In the genomic region with DNA sequence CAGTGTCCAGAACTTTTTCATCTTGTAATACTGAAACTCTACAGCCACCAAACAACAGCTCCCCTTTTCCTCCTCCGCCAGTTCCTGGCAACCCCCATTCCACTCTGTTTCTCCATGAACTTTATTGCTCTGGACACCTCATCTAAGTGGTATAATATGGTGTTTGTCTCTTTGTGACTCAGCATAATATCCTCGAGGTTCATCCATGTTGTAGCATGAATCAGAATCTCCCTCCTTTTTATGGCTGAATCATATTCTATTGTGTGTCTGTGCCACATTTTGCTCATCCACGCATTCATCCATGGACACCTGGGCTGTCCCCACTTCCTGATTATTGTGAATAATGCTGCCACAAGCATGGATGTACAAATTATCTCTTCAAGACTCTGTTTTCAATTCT, we compare ENCODE assay signal across 27 cellular contexts.
DNase-seq lines count a peak whose midpoint lies in the region; ATAC-seq, FAIRE-seq and TF ChIP-seq lines count a peak whose summit lies in the region.
"Had no signal": no experiment of that assay in that cellular context is flagged by ENCODE, and none has a peak within 500 bp of the region (broad histone marks: within the 10 kb centered on the region; RNA-seq: fewer than 3 reads in every experiment).

No MANE protein-coding gene starts in this region.

- POLR2A ChIA-PET in WTC11 (lab: Charles Lee), result interaction anchor here (0.5 kb wide), 1 partner anchor 121 kb away, joined by 3 read pairs; no protein-coding TSS in a partner anchor

- no peak overlapping the region for H3K4me3 Mint-ChIP-seq in WTC11
- H3K4me3 Mint-ChIP-seq: activated CD8-positive, alpha-beta memory T cell treated with anti-CD3 and anti-CD28 coated beads, Interleukin-2, amount 10 ng/mL, durations not matched to agents 7 days and 5 days; activated T-cell treated with anti-CD3 and anti-CD28 coated beads, Interleukin-2, amount 50 U/mL, for 4 hours; nephron; stimulated activated naive B cell treated with anti-CD40 and anti-IgM and Interleukin-4, amounts not matched to agents 10 μg/mL and 1 μg/mL and 100 μg/mL, for 72 hours; type B pancreatic cell had no signal

- no peak overlapping the region for H3K4me3 ChIP-seq in bronchial epithelial cell (ENCODE audit: low read depth, low read length)
- no peak overlapping the region for H3K4me3 ChIP-seq in osteoblast (ENCODE audit: insufficient read depth, low read length)
- no peak overlapping the region for H3K4me3 ChIP-seq in esophagus squamous epithelium
- H3K4me3 ChIP-seq: dorsolateral prefrontal cortex had no signal

- TF ChIP-seq POLR2A in esophagus squamous epithelium (IDR thresholded peaks at IDR 0.05), result no peak

- no peaks in the 10 kb centered on the region for H3K27me3 Mint-ChIP-seq in WTC11 (ENCODE audit: low read depth)
- H3K27me3 Mint-ChIP-seq: type B pancreatic cell had no signal

- no peaks in the 10 kb centered on the region for H3K79me2 ChIP-seq in osteoblast (ENCODE audit: insufficient read depth, low read length)

- H3K27ac Mint-ChIP-seq in WTC11, result no peak overlapping the region
- H3K27ac Mint-ChIP-seq: activated CD8-positive, alpha-beta memory T cell treated with anti-CD3 and anti-CD28 coated beads, Interleukin-2, amount 10 ng/mL, durations not matched to agents 7 days and 5 days; nephron; stimulated activated naive B cell treated with anti-CD40 and anti-IgM and Interleukin-4, amounts not matched to agents 10 μg/mL and 1 μg/mL and 100 μg/mL, for 72 hours; type B pancreatic cell had no signal

- H3K4me1 ChIP-seq in osteoblast (ENCODE audit: insufficient read depth, low read length) (no peaks in the 10 kb centered on the region), esophagus squamous epithelium (no peaks in the 10 kb centered on the region)
- H3K4me1 ChIP-seq: Caco-2 had no signal

- intact Hi-C loops in esophagus squamous epithelium (cut with DNase I), result no loop called here

- CTCF ChIA-PET in WTC11 (lab: Charles Lee), result interaction anchor here (1.6 to 2.1 kb wide), 3 partner anchors 11 to 60 kb away, joined by 4 to 13 read pairs (median 9); no protein-coding TSS in a partner anchor

- FAIRE-seq in bronchial epithelial cell (lab: Jason Lieb, UNC), result no peak
- FAIRE-seq: endometrium had no signal

- no peak for ATAC-seq in WTC11
- ATAC-seq: activated CD8-positive, alpha-beta memory T cell treated with anti-CD3 and anti-CD28 coated beads, Interleukin-2, amount 10 ng/mL, durations not matched to agents 7 days and 5 days; activated T-cell treated with anti-CD3 and anti-CD28 coated beads, Interleukin-2, amount 50 U/mL, for 4 hours; Right ventricle myocardium inferior; stimulated activated naive B cell treated with anti-CD40 and anti-IgM and Interleukin-4, amounts not matched to agents 10 μg/mL and 1 μg/mL and 100 μg/mL, for 72 hours had no signal

- TF ChIP-seq CTCF in bronchial epithelial cell (IDR thresholded peaks at IDR 0.05; ENCODE audit: insufficient read depth, low read length, severe bottlenecking), result no peak
- TF ChIP-seq CTCF in osteoblast (IDR thresholded peaks at IDR 0.05; ENCODE audit: extremely low read depth, low read depth, low read length), result no peak
- no peak for TF ChIP-seq CTCF in WTC11 (IDR thresholded peaks at IDR 0.05)
- no peak for TF ChIP-seq CTCF in esophagus squamous epithelium (IDR thresholded peaks at IDR 0.05)

- H3K9me3 ChIP-seq in osteoblast (ENCODE audit: low read depth, low read length), result no peaks in the 10 kb centered on the region
- no peaks in the 10 kb centered on the region for H3K9me3 ChIP-seq in esophagus squamous epithelium
- H3K9me3 ChIP-seq: SK-N-SH had no signal

- H3K36me3 Mint-ChIP-seq in WTC11, result peaks cover 13% of the 10 kb centered on the region
- H3K36me3 Mint-ChIP-seq: activated CD8-positive, alpha-beta memory T cell treated with anti-CD3 and anti-CD28 coated beads, Interleukin-2, amount 10 ng/mL, durations not matched to agents 7 days and 5 days; stimulated activated naive B cell treated with anti-CD40 and anti-IgM and Interleukin-4, amounts not matched to agents 10 μg/mL and 1 μg/mL and 100 μg/mL, for 72 hours; type B pancreatic cell had no signal

- peaks cover 14% of the 10 kb centered on the region for H3K4me1 Mint-ChIP-seq in WTC11
- H3K4me1 Mint-ChIP-seq: activated CD8-positive, alpha-beta memory T cell treated with anti-CD3 and anti-CD28 coated beads, Interleukin-2, amount 10 ng/mL, durations not matched to agents 7 days and 5 days; nephron; stimulated activated naive B cell treated with anti-CD40 and anti-IgM and Interleukin-4, amounts not matched to agents 10 μg/mL and 1 μg/mL and 100 μg/mL, for 72 hours had no signal

- H3K4me2 ChIP-seq in osteoblast (ENCODE audit: insufficient read depth, low read length), result peak overlapping the region; percentile 32
- H3K4me2 ChIP-seq: SK-N-SH had no signal

- H3K9me3 Mint-ChIP-seq in WTC11, result peaks cover 21% of the 10 kb centered on the region

- no peaks in the 10 kb centered on the region for H4K20me1 ChIP-seq in osteoblast (ENCODE audit: insufficient read depth, low read length)

- DNase-seq in ELR (ENCODE audit: low read depth), result peak; percentile 50
- DNase-seq in M059J (ENCODE audit: low read depth), result peak; percentile 49
- peak; percentile 92 for DNase-seq in bronchial epithelial cell (ENCODE audit: low read depth)
- no peak for DNase-seq in osteoblast (ENCODE audit: insufficient read length, low spot score, missing footprints)
- DNase-seq in WTC11 (ENCODE audit: low spot score), result no peak
- DNase-seq in activated T-cell treated with anti-CD3 and anti-CD28 coated beads, Interleukin-2, amount 50 U/mL, for 48 hours, result no peak
- no peak for DNase-seq in DMS79 treated with DMSO at 0.1 percent for 48 hours (lab: John Stamatoyannopoulos, UW)
- DNase-seq in esophagus squamous epithelium (lab: John Stamatoyannopoulos, UW), result no peak
- DNase-seq: activated CD4-positive, CD25-positive, alpha-beta regulatory T cell; activated CD8-positive, alpha-beta memory T cell treated with anti-CD3 and anti-CD28 coated beads, Interleukin-2, amount 10 ng/mL, durations not matched to agents 7 days and 5 days; activated naive CD4-positive, alpha-beta T cell treated with Interleukin-2 at 50 U/mL for 16 hours; activated T-cell treated with anti-CD3 and anti-CD28 coated beads, Interleukin-2, amount 50 U/mL, for 4 hours; C1 segment of cervical spinal cord; Caco-2; cerebellar nuclear complex; dorsolateral prefrontal cortex; hypothalamus; MV-4-11; NCI-H1436; NCI-H2107; NCI-H446; SK-N-SH; stimulated activated naive B cell treated with anti-CD40 and anti-IgM and Interleukin-4, amounts not matched to agents 10 μg/mL and 1 μg/mL and 100 μg/mL, for 72 hours had no signal

- H3K27ac ChIP-seq in osteoblast (ENCODE audit: low read depth, low read length), result no peak overlapping the region
- no peak overlapping the region for H3K27ac ChIP-seq in esophagus squamous epithelium

- no peaks in the 10 kb centered on the region for H3K27me3 ChIP-seq in bronchial epithelial cell (ENCODE audit: control insufficient read depth, insufficient read depth, low read length)
- no peaks in the 10 kb centered on the region for H3K27me3 ChIP-seq in osteoblast (ENCODE audit: insufficient read depth, low read length)
- no peaks in the 10 kb centered on the region for H3K27me3 ChIP-seq in esophagus squamous epithelium
- H3K27me3 ChIP-seq: dorsolateral prefrontal cortex had no signal

- peak overlapping the region; percentile 39 for H2AFZ ChIP-seq in osteoblast (ENCODE audit: low read length)

- 32 to 60% methylated on average over 3 of the region's 3 CpGs for WGBS in esophagus squamous epithelium, 2 donors

- H3K36me3 ChIP-seq in bronchial epithelial cell (ENCODE audit: control insufficient read depth, insufficient read depth, low read length), result no peaks in the 10 kb centered on the region
- H3K36me3 ChIP-seq in osteoblast (ENCODE audit: insufficient read depth, low read length), result no peaks in the 10 kb centered on the region
- no peaks in the 10 kb centered on the region for H3K36me3 ChIP-seq in esophagus squamous epithelium

TF ChIP-seq in WTC11, 78 proteins besides CTCF, POLR2A, EP300 and RAD21:
- TF ChIP-seq, protein P1, sequence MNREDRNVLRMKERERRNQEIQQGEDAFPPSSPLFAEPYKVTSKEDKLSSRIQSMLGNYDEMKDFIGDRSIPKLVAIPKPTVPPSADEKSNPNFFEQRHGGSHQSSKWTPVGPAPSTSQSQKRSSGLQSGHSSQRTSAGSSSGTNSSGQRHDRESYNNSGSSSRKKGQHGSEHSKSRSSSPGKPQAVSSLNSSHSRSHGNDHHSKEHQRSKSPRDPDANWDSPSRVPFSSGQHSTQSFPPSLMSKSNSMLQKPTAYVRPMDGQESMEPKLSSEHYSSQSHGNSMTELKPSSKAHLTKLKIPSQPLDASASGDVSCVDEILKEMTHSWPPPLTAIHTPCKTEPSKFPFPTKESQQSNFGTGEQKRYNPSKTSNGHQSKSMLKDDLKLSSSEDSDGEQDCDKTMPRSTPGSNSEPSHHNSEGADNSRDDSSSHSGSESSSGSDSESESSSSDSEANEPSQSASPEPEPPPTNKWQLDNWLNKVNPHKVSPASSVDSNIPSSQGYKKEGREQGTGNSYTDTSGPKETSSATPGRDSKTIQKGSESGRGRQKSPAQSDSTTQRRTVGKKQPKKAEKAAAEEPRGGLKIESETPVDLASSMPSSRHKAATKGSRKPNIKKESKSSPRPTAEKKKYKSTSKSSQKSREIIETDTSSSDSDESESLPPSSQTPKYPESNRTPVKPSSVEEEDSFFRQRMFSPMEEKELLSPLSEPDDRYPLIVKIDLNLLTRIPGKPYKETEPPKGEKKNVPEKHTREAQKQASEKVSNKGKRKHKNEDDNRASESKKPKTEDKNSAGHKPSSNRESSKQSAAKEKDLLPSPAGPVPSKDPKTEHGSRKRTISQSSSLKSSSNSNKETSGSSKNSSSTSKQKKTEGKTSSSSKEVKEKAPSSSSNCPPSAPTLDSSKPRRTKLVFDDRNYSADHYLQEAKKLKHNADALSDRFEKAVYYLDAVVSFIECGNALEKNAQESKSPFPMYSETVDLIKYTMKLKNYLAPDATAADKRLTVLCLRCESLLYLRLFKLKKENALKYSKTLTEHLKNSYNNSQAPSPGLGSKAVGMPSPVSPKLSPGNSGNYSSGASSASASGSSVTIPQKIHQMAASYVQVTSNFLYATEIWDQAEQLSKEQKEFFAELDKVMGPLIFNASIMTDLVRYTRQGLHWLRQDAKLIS (CRISPR knock-in tag; IDR thresholded peaks at IDR 0.05; ENCODE audit: borderline replicate concordance), result no peak
- no peak for TF ChIP-seq ZNF317 (CRISPR knock-in tag; IDR thresholded peaks at IDR 0.05; ENCODE audit: borderline replicate concordance, low read depth)
TF ChIP-seq in WTC11: peak in this region for 0.

Comparison
In these comparisons a context has a peak if more than half of its experiments do, and no peak if none do; other contexts are left out.
1. DNase-seq: peak in ELR (single experiment), M059J (single experiment) and bronchial epithelial cell (single experiment); none in osteoblast (single experiment), WTC11 (single experiment), activated T-cell treated with anti-CD3 and anti-CD28 coated beads, Interleukin-2, amount 50 U/mL, for 48 hours (0 of 2), DMS79 treated with DMSO at 0.1 percent for 48 hours (single experiment) and esophagus squamous epithelium (single experiment).